In the genomic region with DNA sequence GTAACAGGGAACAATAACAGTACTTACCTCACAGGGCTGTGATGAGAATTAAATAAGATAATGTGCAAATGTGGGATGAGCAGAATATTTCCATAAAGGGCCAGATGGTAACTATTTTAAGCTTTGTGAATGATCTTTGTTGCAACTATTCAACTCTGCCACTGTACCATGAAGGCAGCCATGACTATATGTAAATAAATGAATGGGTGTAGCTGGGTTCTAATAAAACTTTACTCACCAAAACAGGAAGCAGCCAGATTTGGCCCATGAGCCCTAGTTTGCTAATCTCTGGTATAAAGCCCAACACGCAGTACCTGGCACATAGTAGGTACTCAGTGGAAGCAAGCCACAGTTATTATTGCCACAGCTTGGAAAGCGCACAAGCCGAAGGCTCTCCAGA, we compare ENCODE assay signal across 9 cellular contexts.
"Had no signal": no experiment of that assay in that cellular context is flagged by ENCODE, and none has a peak within 500 bp of the region (broad histone marks: within the 10 kb centered on the region; RNA-seq: fewer than 3 reads in every experiment).

No MANE protein-coding gene starts in this region.

- ATAC-seq: HCT116, HepG2 had no signal

- H3K4me3 ChIP-seq: GM23248, HAP-1 had no signal

- H2AFZ ChIP-seq: GM23248 had no signal

- H3K9me3 ChIP-seq: HAP-1 had no signal

- H3K36me3 ChIP-seq: HAP-1 had no signal

- H3K9ac ChIP-seq: GM23248 had no signal

- H3K4me1 ChIP-seq: HAP-1 had no signal

- FAIRE-seq: HepG2 had no signal

- H3K27ac ChIP-seq: GM23248, HL-60 had no signal

- DNase-seq: GM23248, GOT3, H7, HFFc6, KG1 had no signal
